In genomic region chr15:90354986-90355385, GRCh38 we compare ENCODE assay signal across 21 cellular contexts.
"Had no signal": no experiment of that assay in that cellular context is flagged by ENCODE, and none has a peak within 500 bp of the region (broad histone marks: within the 10 kb centered on the region; RNA-seq: fewer than 3 reads in every experiment).

No MANE protein-coding gene starts in this region.

- H3K27ac Mint-ChIP-seq: effector memory CD8-positive, alpha-beta T cell; endodermal cell; mesothelial cell of epicardium had no signal

- H3K27ac ChIP-seq: coronary artery, dorsolateral prefrontal cortex, epithelial cell of prostate, esophagus muscularis mucosa, foreskin keratinocyte, gastroesophageal sphincter, heart right ventricle, left lung, lower lobe of right lung had no signal

- DNase-seq: dermis blood vessel endothelial cell; dorsolateral prefrontal cortex; effector CD8-positive, alpha-beta T cell; effector memory CD8-positive, alpha-beta T cell; endodermal cell; foreskin keratinocyte; head of caudate nucleus; heart right ventricle; hippocampal formation; left cardiac atrium; left lung; left ventricle myocardium superior; lower lobe of right lung; mesenchymal stem cell; mucosa of descending colon; naive B cell had no signal

- H3K9me3 Mint-ChIP-seq: effector memory CD8-positive, alpha-beta T cell; naive B cell had no signal

- H3K36me3 Mint-ChIP-seq: naive B cell had no signal

- H3K36me3 ChIP-seq: gastroesophageal sphincter, left lung, lower lobe of right lung had no signal

- H3K4me3 ChIP-seq: coronary artery, dorsolateral prefrontal cortex, esophagus muscularis mucosa, gastroesophageal sphincter, heart right ventricle, left lung, lower lobe of right lung, mucosa of descending colon had no signal

- H3K27me3 Mint-ChIP-seq: effector memory CD8-positive, alpha-beta T cell had no signal

- H3K9me3 ChIP-seq: esophagus muscularis mucosa, gastroesophageal sphincter, heart right ventricle, left lung, lower lobe of right lung, mucosa of descending colon had no signal

- H3K27me3 ChIP-seq: dorsolateral prefrontal cortex, esophagus muscularis mucosa, foreskin keratinocyte, gastroesophageal sphincter, heart right ventricle, left lung had no signal

- H3K4me3 Mint-ChIP-seq: effector memory CD8-positive, alpha-beta T cell; endodermal cell; mesothelial cell of epicardium had no signal
